ENCODE assay signal across 20 cellular contexts in genomic region chr17:49054342-49055092, GRCh38. TPM values are rescaled to one million over a fixed set of nuclear protein-coding genes. Genes with fewer than 3 reads are reported as not detected.
"Had no signal": no experiment of that assay in that cellular context is flagged by ENCODE, and none has a peak within 500 bp of the region (broad histone marks: within the 10 kb centered on the region; RNA-seq: fewer than 3 reads in every experiment).

No MANE protein-coding gene starts in this region.

- ATAC-seq: activated CD8-positive, alpha-beta T cell treated with anti-CD3 and anti-CD28 coated beads, Interleukin-2, amount 10 ng/mL, durations not matched to agents 7 days and 5 days; activated naive CD4-positive, alpha-beta T cell treated with anti-CD3 and anti-CD28 coated beads, Interleukin-2, amount 50 U/mL, for 72 hours; activated T-cell treated with anti-CD3 and anti-CD28 coated beads, Interleukin-2, amount 50 U/mL, for 72 hours; body of pancreas; mucosa of descending colon; naive thymus-derived CD4-positive, alpha-beta T cell; stimulated activated naive CD8-positive, alpha-beta T cell treated with anti-CD3 and anti-CD28 coated beads, Interleukin-15, Interleukin-2, amounts not matched to agents 100 U/mL and 50 U/mL, for 24 hours had no signal

- H3K4me1 ChIP-seq: body of pancreas, suprapubic skin had no signal

- H3K4me1 Mint-ChIP-seq: activated CD4-positive, alpha-beta T cell treated with anti-CD3 and anti-CD28 coated beads, Interleukin-2, amount 10 ng/mL, durations not matched to agents 24 days and 14 days; central memory CD8-positive, alpha-beta T cell had no signal

- H3K36me3 Mint-ChIP-seq: activated naive CD4-positive, alpha-beta T cell treated with anti-CD3 and anti-CD28 coated beads, Interleukin-2, amount 50 U/mL, for 72 hours; naive thymus-derived CD4-positive, alpha-beta T cell had no signal

- H3K4me3 Mint-ChIP-seq: activated CD4-positive, alpha-beta T cell treated with anti-CD3 and anti-CD28 coated beads, Interleukin-2, amount 10 ng/mL, durations not matched to agents 24 days and 14 days; activated CD8-positive, alpha-beta T cell treated with anti-CD3 and anti-CD28 coated beads, Interleukin-2, amount 10 ng/mL, durations not matched to agents 7 days and 5 days; activated T-cell treated with anti-CD3 and anti-CD28 coated beads, Interleukin-2, amount 50 U/mL, for 72 hours; central memory CD8-positive, alpha-beta T cell; naive thymus-derived CD4-positive, alpha-beta T cell; T-helper 2 cell treated with Interferon-gamma antibody and Interleukin-4, amounts not matched to agents 5 μg/mL and 100 μg/mL, for 36 hours; type B pancreatic cell had no signal

- H3K27ac ChIP-seq: body of pancreas, coronary artery, skin epidermis, suprapubic skin had no signal

- H3K27me3 ChIP-seq: body of pancreas had no signal

- H3K4me3 ChIP-seq: body of pancreas, coronary artery, mucosa of descending colon, skin epidermis, suprapubic skin had no signal

- H3K27ac Mint-ChIP-seq: activated CD4-positive, alpha-beta T cell treated with anti-CD3 and anti-CD28 coated beads, Interleukin-2, amount 10 ng/mL, durations not matched to agents 24 days and 14 days; activated CD8-positive, alpha-beta T cell treated with anti-CD3 and anti-CD28 coated beads, Interleukin-2, amount 10 ng/mL, durations not matched to agents 7 days and 5 days; activated naive CD4-positive, alpha-beta T cell treated with anti-CD3 and anti-CD28 coated beads, Interleukin-2, amount 50 U/mL, for 72 hours; activated T-cell treated with anti-CD3 and anti-CD28 coated beads, Interleukin-2, amount 50 U/mL, for 72 hours; naive thymus-derived CD4-positive, alpha-beta T cell; T-helper 2 cell treated with Interferon-gamma antibody and Interleukin-4, amounts not matched to agents 5 μg/mL and 100 μg/mL, for 36 hours; type B pancreatic cell had no signal

- H3K9me3 ChIP-seq: body of pancreas, mucosa of descending colon, suprapubic skin had no signal

- H3K9me3 Mint-ChIP-seq: activated CD4-positive, alpha-beta T cell treated with anti-CD3 and anti-CD28 coated beads, Interleukin-2, amount 10 ng/mL, durations not matched to agents 24 days and 14 days; activated naive CD4-positive, alpha-beta T cell treated with anti-CD3 and anti-CD28 coated beads, Interleukin-2, amount 50 U/mL, for 72 hours; activated T-cell treated with anti-CD3 and anti-CD28 coated beads, Interleukin-2, amount 50 U/mL, for 72 hours; central memory CD8-positive, alpha-beta T cell; naive thymus-derived CD4-positive, alpha-beta T cell; T-helper 2 cell treated with Interferon-gamma antibody and Interleukin-4, amounts not matched to agents 5 μg/mL and 100 μg/mL, for 36 hours; type B pancreatic cell had no signal

- DNase-seq: activated CD4-positive, alpha-beta T cell treated with anti-CD3 and anti-CD28 coated beads, Interleukin-2, amount 10 ng/mL, durations not matched to agents 24 days and 14 days; activated CD4-positive, CD25-positive, alpha-beta regulatory T cell; activated CD8-positive, alpha-beta memory T cell treated with anti-CD3 and anti-CD28 coated beads, Interleukin-2, amount 50 U/mL, for 4 hours; activated CD8-positive, alpha-beta T cell treated with anti-CD3 and anti-CD28 coated beads, Interleukin-2, amount 10 ng/mL, durations not matched to agents 7 days and 5 days; activated gamma-delta T cell; activated T-cell treated with anti-CD3 and anti-CD28 coated beads, Interleukin-2, amount 50 U/mL, for 72 hours; body of pancreas; effector CD4-positive, alpha-beta T cell; foreskin fibroblast; mammary epithelial cell; mucosa of descending colon; naive thymus-derived CD4-positive, alpha-beta T cell; stimulated activated naive CD8-positive, alpha-beta T cell treated with anti-CD3 and anti-CD28 coated beads, Interleukin-15, Interleukin-2, amounts not matched to agents 100 U/mL and 50 U/mL, for 24 hours had no signal

- H3K36me3 ChIP-seq: suprapubic skin had no signal

- H3K27me3 Mint-ChIP-seq: type B pancreatic cell had no signal

RNA-seq across cellular contexts. Expression of gene IGF2BP1, which starts 57.3 kb away (rescaled TPM):
- total RNA-seq: activated CD4-positive, alpha-beta T cell treated with anti-CD3 and anti-CD28 coated beads, Interleukin-2, amount 10 ng/mL, durations not matched to agents 24 days and 14 days; activated CD8-positive, alpha-beta T cell treated with anti-CD3 and anti-CD28 coated beads, Interleukin-2, amount 10 ng/mL, durations not matched to agents 7 days and 5 days; body of pancreas; naive thymus-derived CD4-positive, alpha-beta T cell; suprapubic skin had no signal
- polyA plus RNA-seq: naive thymus-derived CD4-positive, alpha-beta T cell had no signal
